In the genomic region with DNA sequence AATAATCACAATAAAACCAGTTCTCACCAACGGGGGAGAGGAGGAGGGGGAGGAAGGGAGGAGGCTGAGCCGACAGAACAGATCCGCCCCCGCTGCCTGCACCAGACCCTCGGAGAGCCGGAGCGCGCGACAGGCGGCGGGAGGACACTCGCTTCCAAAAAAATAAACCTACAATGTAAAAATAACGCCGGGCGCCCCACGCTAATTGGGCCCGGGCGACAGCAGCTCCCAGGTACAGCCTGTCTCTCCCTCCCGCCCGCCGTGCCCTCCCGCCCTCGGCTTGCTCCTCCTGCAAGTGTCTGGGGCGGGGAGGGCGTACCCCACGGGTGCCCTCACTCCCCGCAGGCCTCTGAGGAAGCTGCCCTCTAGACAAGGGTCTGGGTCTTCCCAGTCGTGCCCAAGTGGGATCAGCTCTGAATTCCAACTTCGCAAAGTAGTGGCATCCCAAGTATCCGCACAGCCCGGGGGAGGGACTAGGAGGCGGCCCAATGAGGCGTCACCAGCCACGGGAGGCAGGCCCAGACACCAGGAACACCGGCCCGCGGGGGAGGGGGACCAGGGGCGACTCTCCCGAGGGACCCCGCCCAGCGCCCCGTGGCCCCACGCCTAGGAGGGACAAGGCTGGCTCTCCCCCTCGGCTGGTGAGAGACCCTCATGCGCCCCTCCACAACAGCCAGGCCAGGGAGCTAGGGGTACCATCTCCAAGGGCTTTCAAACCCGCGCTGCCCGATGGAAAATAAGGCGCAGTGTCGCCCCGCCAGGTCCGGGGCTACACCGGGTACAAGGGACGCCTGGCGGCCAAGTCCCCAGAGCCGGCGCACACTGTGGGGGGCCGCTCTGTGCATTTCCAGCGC, we compare ENCODE assay signal across 8 cellular contexts. TPM values are rescaled to one million over a fixed set of nuclear protein-coding genes. Genes with fewer than 3 reads are reported as not detected.
DNase-seq lines count a peak whose midpoint lies in the region; FAIRE-seq and TF ChIP-seq lines count a peak whose summit lies in the region.

No MANE protein-coding gene starts in this region.

- H3K27me3 ChIP-seq in Loucy (ENCODE audit: insufficient read depth, low read length, poor library complexity, severe bottlenecking): no peaks in the 10 kb centered on the region
- no peaks in the 10 kb centered on the region for H3K27me3 ChIP-seq in left ventricle myocardium inferior (ENCODE audit: low read depth)
- H3K27me3 ChIP-seq in uterus: no peaks in the 10 kb centered on the region

- FAIRE-seq in G401.6 (lab: Jason Lieb, UNC) (peak; percentile 72), H54 (lab: Jason Lieb, UNC) (no peak)

- intact Hi-C loops in left ventricle myocardium inferior (cut with micrococcal nuclease): no loop called here
- intact Hi-C loops in posterior vena cava (cut with DNase I): loop anchor here (5.0 to 10.0 kb wide), 3 partner anchors 49 to 188 kb away; no protein-coding TSS in a partner anchor
- intact Hi-C loops in uterus (cut with DNase I; ENCODE audit: low total_unique reads): loop anchor here (10.0 kb wide), 1 partner anchor 198 kb away; no protein-coding TSS in a partner anchor

- H3K9me3 ChIP-seq in Loucy (ENCODE audit: insufficient read depth, low read depth, low read length) (no peaks in the 10 kb centered on the region), left ventricle myocardium inferior (replicated peaks) (no peaks in the 10 kb centered on the region), uterus (no peaks in the 10 kb centered on the region)

- no peaks in the 10 kb centered on the region for H3K36me3 ChIP-seq in Loucy (ENCODE audit: insufficient read depth, low read length)
- no peaks in the 10 kb centered on the region for H3K36me3 ChIP-seq in left ventricle myocardium inferior
- H3K36me3 ChIP-seq in uterus: no peaks in the 10 kb centered on the region

- TF ChIP-seq CTCF in Loucy (conservative IDR thresholded peaks at IDR 0.05; ENCODE audit: low read length): peak; percentile 14; the same call in 1 of the 2 replicates
- peak; percentile 35 for TF ChIP-seq CTCF in left ventricle myocardium inferior (IDR thresholded peaks at IDR 0.05; ENCODE audit: borderline replicate concordance)
- no peak for TF ChIP-seq CTCF in uterus (IDR thresholded peaks at IDR 0.05)

- peak overlapping the region; percentile 98 for H3K4me3 ChIP-seq in Loucy (ENCODE audit: low read length, poor library complexity, severe bottlenecking)
- H3K4me3 ChIP-seq in left ventricle myocardium inferior: peak overlapping the region; percentile 99
- H3K4me3 ChIP-seq in uterus: peak overlapping the region; percentile 91 to 99

- DNase-seq in H54 (ENCODE audit: insufficient read length, low spot score): peak; percentile 94
- DNase-seq in T-helper 1 cell: peak; percentile 48 to 62 (median 54)
- peak in 54 of 56 donors; percentile 39 to 89 (median 77) for DNase-seq in amygdala (lab: John Stamatoyannopoulos, UW)
- peak; percentile 92 for DNase-seq in left ventricle myocardium inferior
- DNase-seq in posterior vena cava (ENCODE audit: low spot score): peak; percentile 96
- DNase-seq in uterus: peak; percentile 87 to 89

- H3F3A ChIP-seq in Loucy (ENCODE audit: low read depth): no peaks in the 10 kb centered on the region

- H3K4me2 ChIP-seq in Loucy (ENCODE audit: low read depth, low read length, poor library complexity, severe bottlenecking): peak overlapping the region; percentile 94

- peak overlapping the region; percentile 99 for H3K27ac ChIP-seq in left ventricle myocardium inferior (replicated peaks)
- H3K27ac ChIP-seq in uterus: peak overlapping the region; percentile 96 to 98

- H3K9me2 ChIP-seq in Loucy (replicated peaks; ENCODE audit: low read depth, low read length): no peaks in the 10 kb centered on the region

- peaks cover 54% of the 10 kb centered on the region for H4K20me1 ChIP-seq in Loucy (ENCODE audit: insufficient read depth, low read length, poor library complexity, severe bottlenecking)

- H2AFZ ChIP-seq in Loucy (ENCODE audit: low read length): peak overlapping the region; percentile 85

- H3K79me2 ChIP-seq in Loucy (ENCODE audit: insufficient read depth, low read length): peaks cover 56% of the 10 kb centered on the region

- TF ChIP-seq POLR2A in H54 (IDR thresholded peaks at IDR 0.05; ENCODE audit: low read depth, low read length) (peak; percentile 19; the same call in 1 of the 2 replicates), uterus (IDR thresholded peaks at IDR 0.05) (peak in 1 of 2 donors; percentile 61)

- H3K4me1 ChIP-seq in Loucy (ENCODE audit: insufficient read depth, low read length, poor library complexity, severe bottlenecking): peaks cover 34% of the 10 kb centered on the region
- peaks cover 78% of the 10 kb centered on the region for H3K4me1 ChIP-seq in left ventricle myocardium inferior
- H3K4me1 ChIP-seq in uterus: peaks cover 0 to 20% of the 10 kb centered on the region in 2 donors

- peak overlapping the region; percentile 95 for H3K9ac ChIP-seq in Loucy (ENCODE audit: low read depth, low read length, poor library complexity, severe bottlenecking)

RNA-seq across cellular contexts. Expression of a gene that starts 1.0 kb away (rescaled TPM):
- total RNA-seq in left ventricle myocardium inferior (152 TPM), posterior vena cava (100 to 1,000 TPM; 210 to 279 TPM), uterus (100 to 1,000 TPM in 2 of 4 donors, 10 to 100 TPM in 2; 65.1 to 436 (median 102) TPM)

Comparison
In these comparisons a context has a peak if more than half of its experiments do, and no peak if none do; other contexts are left out.
1. Peak in every context shown above with its lines: DNase-seq, H3K4me3 ChIP-seq and H3K27ac ChIP-seq.
2. CTCF ChIP-seq: peak in Loucy (single experiment) and left ventricle myocardium inferior (single experiment); none in uterus (0 of 4).